7 cellular contexts compared by ENCODE assay signal in genomic region chr2:58578276-58578675, GRCh38.
"Had no signal": no experiment of that assay in that cellular context is flagged by ENCODE, and none has a peak within 500 bp of the region (broad histone marks: within the 10 kb centered on the region; RNA-seq: fewer than 3 reads in every experiment).

No MANE protein-coding gene starts in this region.

- H3K27ac Mint-ChIP-seq: IgD-negative memory B cell had no signal

- H3K4me3 Mint-ChIP-seq: IgD-negative memory B cell had no signal

- H3K4me1 Mint-ChIP-seq: IgD-negative memory B cell had no signal

- ATAC-seq: HepG2 had no signal

- H3K36me3 Mint-ChIP-seq: IgD-negative memory B cell had no signal

- DNase-seq: GM23248, GOT3, H7, HCEC 1CT, KBM-7 had no signal
